Comparison of ENCODE assay signal across 8 cellular contexts in the genomic region with DNA sequence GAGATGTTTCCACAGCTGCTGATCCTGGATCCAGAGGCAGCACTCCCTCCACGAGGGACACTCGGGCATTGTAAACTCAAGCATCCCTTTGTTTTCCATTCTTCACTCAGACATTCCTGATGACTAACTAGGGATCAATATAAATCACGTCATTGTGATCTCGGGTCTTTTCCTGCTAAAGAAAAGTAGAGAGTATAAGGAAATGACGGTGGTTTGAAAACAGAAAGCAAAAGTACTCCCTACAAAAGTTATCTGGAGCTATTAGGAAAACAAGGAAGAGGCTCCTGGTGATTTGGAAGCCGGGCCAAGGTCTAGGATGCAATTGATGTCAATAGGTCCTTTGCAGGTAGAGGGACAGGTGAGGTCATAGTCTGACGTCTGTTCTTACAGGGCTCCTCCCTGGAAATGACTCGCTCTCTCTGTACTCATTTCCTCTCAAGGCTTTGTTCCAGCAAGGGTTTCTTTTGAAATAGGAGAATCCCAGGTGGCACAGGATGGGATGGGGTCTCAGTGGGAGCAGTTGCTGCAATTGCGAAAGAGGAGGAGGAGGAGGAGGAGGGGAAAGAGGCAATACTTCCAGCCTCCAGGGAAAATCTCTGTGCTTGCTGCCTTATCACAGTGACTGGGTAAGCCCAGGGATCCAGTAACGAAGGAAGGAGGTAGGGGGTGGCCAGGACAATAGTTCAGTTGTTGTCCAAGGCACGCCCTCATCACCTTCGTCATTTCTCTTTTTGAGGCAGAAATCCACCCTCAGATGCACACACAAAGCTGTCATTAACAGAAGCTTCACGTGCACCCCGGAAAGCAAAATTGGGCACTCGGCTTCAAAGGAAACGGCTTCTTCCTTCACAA.
A peak's percentile ranks its signal among the peaks of the same experiment; 100 is the strongest.
DNase-seq lines count a peak whose midpoint lies in the region; ATAC-seq and TF ChIP-seq lines count a peak whose summit lies in the region.

No MANE protein-coding gene starts in this region.

- peaks cover 12% of the 10 kb centered on the region for H3K4me1 Mint-ChIP-seq in central memory CD8-positive, alpha-beta T cell

- no TSS peak for BruUV-seq in A673 (replicated peaks; lab: Mats Ljungman, UMichigan)

- POLR2A ChIA-PET in A673 (lab: Charles Lee; ENCODE audit: low non-redundant PET): no interaction called here

- H3K27me3 ChIP-seq in A673 (replicated peaks; ENCODE audit: insufficient read depth, low read depth, low read length, poor library complexity) (no peaks in the 10 kb centered on the region), lower lobe of right lung (ENCODE audit: low read depth) (no peaks in the 10 kb centered on the region), tibial artery (peaks cover 0 to 15% of the 10 kb centered on the region in 2 donors)

- no peak for TF ChIP-seq CTCF in A673 (conservative IDR thresholded peaks at IDR 0.05; ENCODE audit: low read depth, low read length)
- no peak for TF ChIP-seq CTCF in lower lobe of right lung (IDR thresholded peaks at IDR 0.05)
- no peak for TF ChIP-seq CTCF in tibial artery (IDR thresholded peaks at IDR 0.05)

- ATAC-seq in GM18907 (IDR thresholded peaks at IDR 0.05; ENCODE audit: unreplicated experiment) (peak; percentile 47), lower lobe of right lung (peak; percentile 88 to 94), GM18858 (IDR thresholded peaks at IDR 0.05; ENCODE audit: unreplicated experiment) (no peak)
- ATAC-seq in central memory CD8-positive, alpha-beta T cell (replicated peaks; ENCODE audit: extremely low read depth, poor library complexity, severe bottlenecking): peak; percentile 57

- CTCF ChIA-PET in A673 (lab: Charles Lee): interaction anchor here (0.6 kb wide), 1 partner anchor 27 kb away, joined by 5 read pairs; no protein-coding TSS in a partner anchor

- no peaks in the 10 kb centered on the region for H3K36me3 ChIP-seq in A673 (ENCODE audit: insufficient read depth, low read length, poor library complexity, severe bottlenecking)
- H3K36me3 ChIP-seq in lower lobe of right lung: no peaks in the 10 kb centered on the region
- no peaks in the 10 kb centered on the region for H3K36me3 ChIP-seq in tibial artery

- peaks cover 15% of the 10 kb centered on the region for H3K4me1 ChIP-seq in A673 (ENCODE audit: insufficient read depth, low read length, poor library complexity, severe bottlenecking)
- peaks cover 15% of the 10 kb centered on the region for H3K4me1 ChIP-seq in lower lobe of right lung
- H3K4me1 ChIP-seq in tibial artery: no peaks in the 10 kb centered on the region

- H3K4me3 ChIP-seq in A673 (ENCODE audit: low read depth, low read length, poor library complexity, severe bottlenecking) (peak overlapping the region; percentile 35), lower lobe of right lung (peak overlapping the region; percentile 48), tibial artery (peak overlapping the region; percentile 12 to 16)

- no peaks in the 10 kb centered on the region for H3K36me3 Mint-ChIP-seq in central memory CD8-positive, alpha-beta T cell (ENCODE audit: insufficient read depth)

- no peaks in the 10 kb centered on the region for H3K9me3 ChIP-seq in A673 (ENCODE audit: low read depth, low read length, poor library complexity, severe bottlenecking)
- no peaks in the 10 kb centered on the region for H3K9me3 ChIP-seq in lower lobe of right lung
- no peaks in the 10 kb centered on the region for H3K9me3 ChIP-seq in tibial artery

- intact Hi-C loops in A673 (cut with micrococcal nuclease; ENCODE audit: unreplicated experiment): no loop called here
- intact Hi-C loops in lower lobe of right lung (cut with DNase I): no loop called here
- intact Hi-C loops in tibial artery (cut with DNase I; ENCODE audit: low total_unique reads): no loop called here

- no peaks in the 10 kb centered on the region for H3K9me3 Mint-ChIP-seq in central memory CD8-positive, alpha-beta T cell

- DNase-seq in A673 (ENCODE audit: low spot score) (peak; percentile 54), NCI-H748 treated with DMSO at 0.1 percent for 48 hours (lab: John Stamatoyannopoulos, UW) (peak; percentile 75), lower lobe of right lung (no peak), tibial artery (no peak), SKM-1 (lab: John Stamatoyannopoulos, UW; ENCODE audit: unreplicated experiment) (no peak)
- no peak for DNase-seq in central memory CD8-positive, alpha-beta T cell (ENCODE audit: low spot score in 2 of 2)

- peak overlapping the region; percentile 48 for H3K27ac Mint-ChIP-seq in central memory CD8-positive, alpha-beta T cell (ENCODE audit: low read depth)

- peak overlapping the region; percentile 75 for H3K4me3 Mint-ChIP-seq in central memory CD8-positive, alpha-beta T cell

- peaks cover 23% of the 10 kb centered on the region for H3K27me3 Mint-ChIP-seq in central memory CD8-positive, alpha-beta T cell

- H3K27ac ChIP-seq in A673 (ENCODE audit: low read depth, low read length, poor library complexity, severe bottlenecking) (peak overlapping the region; percentile 56), lower lobe of right lung (peak overlapping the region; percentile 67), tibial artery (no peak overlapping the region)

Comparison
In these comparisons a context has a peak if more than half of its experiments do, and no peak if none do; other contexts are left out.
1. DNase-seq: peak in A673 (single experiment) and NCI-H748 treated with DMSO at 0.1 percent for 48 hours (single experiment); none in central memory CD8-positive, alpha-beta T cell (0 of 2), lower lobe of right lung (single experiment), tibial artery (0 of 2) and SKM-1 (single experiment).
2. H3K27ac ChIP-seq: peak in A673 (single experiment) and lower lobe of right lung (single experiment); none in tibial artery (0 of 2).
3. Peak in every context shown above with its lines, with median percentiles within 50 percentile points of each other: H3K4me3 ChIP-seq.